ENCODE assay signal across 8 cellular contexts in the genomic region with DNA sequence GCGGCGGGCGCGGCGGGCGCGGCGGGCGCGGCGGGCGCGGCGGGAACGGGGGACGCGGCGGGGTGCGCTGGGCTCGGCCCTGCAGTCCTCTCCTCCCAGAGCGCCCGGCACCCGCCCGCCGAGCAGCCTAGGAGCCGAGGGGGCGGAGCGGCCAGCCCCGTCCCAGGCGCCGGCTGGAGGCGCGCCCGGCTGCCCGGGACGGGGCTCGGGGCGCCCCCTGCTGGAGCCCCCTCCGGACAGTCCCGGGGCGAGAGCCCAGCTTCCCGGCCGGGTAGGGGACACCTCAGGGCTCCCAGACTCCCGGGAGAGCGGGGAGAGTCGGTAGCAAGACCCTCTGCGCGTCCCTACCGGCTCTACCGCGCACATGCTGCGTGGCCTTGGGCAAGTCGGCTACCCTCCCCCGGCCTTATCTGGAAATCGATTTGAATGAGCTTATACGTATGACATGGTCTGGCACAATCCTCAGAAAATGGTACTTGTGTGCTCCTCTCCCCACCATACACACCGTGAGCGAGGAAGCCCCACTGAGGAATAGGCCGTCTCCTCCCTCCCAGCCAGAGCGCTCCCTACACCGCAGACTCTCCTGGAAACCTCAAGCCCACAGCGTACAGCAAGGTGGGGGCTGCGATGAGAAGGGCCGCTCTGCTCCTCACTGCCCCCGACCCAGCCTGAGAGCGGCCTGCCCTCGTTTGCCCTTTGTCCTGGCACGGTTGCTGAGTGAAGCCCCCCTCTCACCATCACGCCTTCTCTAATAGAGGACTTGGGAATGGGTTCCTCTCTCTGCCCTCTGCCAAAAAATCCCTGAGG. TPM values are rescaled to one million over a fixed set of nuclear protein-coding genes. Genes with fewer than 3 reads are reported as not detected.
DNase-seq lines count a peak whose midpoint lies in the region; ATAC-seq and TF ChIP-seq lines count a peak whose summit lies in the region.

TSS of gene DAPK2 (minus strand) at position 139 of the 807 bp plus-strand sequence. CDS start 6,224 bp downstream, outside the sequence.

- peaks cover 22% of the 10 kb centered on the region for H3K27me3 Mint-ChIP-seq in activated naive CD8-positive, alpha-beta T cell treated with anti-CD3 and anti-CD28 coated beads, Interleukin-2, amount 50 U/mL, for 24 hours

- POLR2A ChIA-PET in A673 (lab: Charles Lee; ENCODE audit: low non-redundant PET), result no interaction called here

- WGBS in HUES64, result 8% methylated on average over 67 of the region's 69 CpGs
- WGBS in heart left ventricle, 4 donors, result 7 to 19% (median 11%) methylated on average over 22 to 69 of the region's 69 CpGs
- 9 to 10% methylated on average over 23 to 28 of the region's 69 CpGs for WGBS in tibial nerve, 2 donors

- BruUV-seq in A673 (replicated peaks; lab: Mats Ljungman, UMichigan), result no TSS peak

- H3K9me3 Mint-ChIP-seq in activated naive CD8-positive, alpha-beta T cell treated with anti-CD3 and anti-CD28 coated beads, Interleukin-2, amount 50 U/mL, for 24 hours, result no peaks in the 10 kb centered on the region

- intact Hi-C loops in A673 (cut with micrococcal nuclease; ENCODE audit: unreplicated experiment) (loop anchor here (5.0 to 10.0 kb wide), 2 partner anchors 102 to 434 kb away; no protein-coding TSS in a partner anchor), heart left ventricle (cut with DNase I) (loop anchor here (2.0 to 10.0 kb wide), 16 partner anchors 52 to 294 kb away; partner anchors contain the start of gene HERC1 (in 2 of the 10))

- no peaks in the 10 kb centered on the region for H3K27me3 ChIP-seq in A673 (replicated peaks; ENCODE audit: insufficient read depth, low read depth, low read length, poor library complexity)
- peaks cover 48% of the 10 kb centered on the region for H3K27me3 ChIP-seq in HUES64 (ENCODE audit: insufficient read depth, low read length)
- H3K27me3 ChIP-seq in heart left ventricle, result no peaks in the 10 kb centered on the region
- peaks cover 0 to 12% of the 10 kb centered on the region in 2 donors for H3K27me3 ChIP-seq in tibial nerve

- H3K9ac ChIP-seq in HUES64 (ENCODE audit: low read depth, low read length), result peak within 1 kb of the TSS; percentile 39

- peak within 1 kb of the TSS; percentile 63 for H3K4me3 ChIP-seq in A673 (ENCODE audit: low read depth, low read length, poor library complexity, severe bottlenecking)
- H3K4me3 ChIP-seq in HUES64 (ENCODE audit: low read length), result peak within 1 kb of the TSS; percentile 60
- peak within 1 kb of the TSS; percentile 56 to 85 (median 72) for H3K4me3 ChIP-seq in heart left ventricle
- peak within 1 kb of the TSS; percentile 38 to 72 (median 44) for H3K4me3 ChIP-seq in tibial nerve

- H3K36me3 ChIP-seq in A673 (ENCODE audit: insufficient read depth, low read length, poor library complexity, severe bottlenecking) (no peaks in the 10 kb centered on the region), HUES64 (ENCODE audit: insufficient read depth, low read length) (no peaks in the 10 kb centered on the region), heart left ventricle (no peaks in the 10 kb centered on the region), tibial nerve (no peaks in the 10 kb centered on the region)

- ATAC-seq in GM18511 (IDR thresholded peaks at IDR 0.05; ENCODE audit: unreplicated experiment), result peak; percentile 69
- peak; percentile 93 for ATAC-seq in activated naive CD8-positive, alpha-beta T cell treated with anti-CD3 and anti-CD28 coated beads, Interleukin-2, amount 50 U/mL, for 24 hours
- peak; percentile 60 to 91 (median 86) for ATAC-seq in heart left ventricle

- TF ChIP-seq EP300 in tibial nerve (IDR thresholded peaks at IDR 0.05), result no peak

- TF ChIP-seq CTCF in A673 (conservative IDR thresholded peaks at IDR 0.05; ENCODE audit: low read depth, low read length) (peak; percentile 70), heart left ventricle (IDR thresholded peaks at IDR 0.05) (peak; percentile 61 to 94 (median 87)), tibial nerve (IDR thresholded peaks at IDR 0.05) (peak; percentile 71 to 91 (median 82))

- no peaks in the 10 kb centered on the region for H3K36me3 Mint-ChIP-seq in activated naive CD8-positive, alpha-beta T cell treated with anti-CD3 and anti-CD28 coated beads, Interleukin-2, amount 50 U/mL, for 24 hours (ENCODE audit: low read depth)

- CTCF ChIA-PET in A673 (lab: Charles Lee), result interaction anchor here (0.6 to 1.8 kb wide), 12 partner anchors 9 to 580 kb away, joined by 3 to 8 read pairs (median 3); partner anchors contain the start of gene CIAO2A

- no peaks in the 10 kb centered on the region for H3K9me3 ChIP-seq in A673 (ENCODE audit: low read depth, low read length, poor library complexity, severe bottlenecking)
- H3K9me3 ChIP-seq in HUES64 (ENCODE audit: insufficient read depth, low read depth, low read length), result no peaks in the 10 kb centered on the region
- H3K9me3 ChIP-seq in heart left ventricle, result no peaks in the 10 kb centered on the region
- H3K9me3 ChIP-seq in tibial nerve, result no peaks in the 10 kb centered on the region

- TF ChIP-seq POLR2A in heart left ventricle (IDR thresholded peaks at IDR 0.05) (no peak), tibial nerve (IDR thresholded peaks at IDR 0.05) (peak in 1 of 2 donors; percentile 9)

- H3K27ac Mint-ChIP-seq in activated naive CD8-positive, alpha-beta T cell treated with anti-CD3 and anti-CD28 coated beads, Interleukin-2, amount 50 U/mL, for 24 hours, result peak within 1 kb of the TSS; percentile 55

- peak within 1 kb of the TSS; percentile 76 for H3K4me3 Mint-ChIP-seq in activated naive CD8-positive, alpha-beta T cell treated with anti-CD3 and anti-CD28 coated beads, Interleukin-2, amount 50 U/mL, for 24 hours

- H3K27ac ChIP-seq in A673 (ENCODE audit: low read depth, low read length, poor library complexity, severe bottlenecking) (no peak within 1 kb of the TSS), HUES64 (ENCODE audit: low read depth, low read length) (no peak within 1 kb of the TSS), heart left ventricle (peak within 1 kb of the TSS in 11 of 12 donors; percentile 60 to 88 (median 80)), tibial nerve (peak within 1 kb of the TSS in 3 of 4 donors; percentile 52 to 81 (median 78))

- DNase-seq in A673 (ENCODE audit: low spot score) (peak; percentile 83), T follicular helper cell (ENCODE audit: low read depth) (peak; percentile 37), heart left ventricle (peak; percentile 75 to 90 (median 84)), pons (ENCODE audit: low spot score) (peak; percentile 74), tibial nerve (ENCODE audit: low spot score in 2 of 2) (peak; percentile 35)
- peak; percentile 74 for DNase-seq in activated naive CD8-positive, alpha-beta T cell treated with anti-CD3 and anti-CD28 coated beads, Interleukin-2, amount 50 U/mL, for 24 hours

- peaks cover 6% of the 10 kb centered on the region for H3K4me1 ChIP-seq in A673 (ENCODE audit: insufficient read depth, low read length, poor library complexity, severe bottlenecking)
- no peaks in the 10 kb centered on the region; the same call in 1 of the 2 replicates for H3K4me1 ChIP-seq in HUES64 (ENCODE audit: insufficient read depth, low read length)
- H3K4me1 ChIP-seq in heart left ventricle, result peaks cover 0 to 63% (median 29%) of the 10 kb centered on the region in 12 donors
- H3K4me1 ChIP-seq in tibial nerve, result peaks cover 0 to 35% (median 9%) of the 10 kb centered on the region in 4 donors

- peaks cover 22% of the 10 kb centered on the region for H3K4me1 Mint-ChIP-seq in activated naive CD8-positive, alpha-beta T cell treated with anti-CD3 and anti-CD28 coated beads, Interleukin-2, amount 50 U/mL, for 24 hours

RNA-seq across cellular contexts. Expression of gene DAPK2, which starts in this region (rescaled TPM):
- total RNA-seq in A673 (2021) (15.7 and 19.2 TPM in 2 replicates), heart left ventricle (10 to 100 TPM; 20.4 to 56.2 (median 26.4) TPM), tibial nerve (10 to 100 TPM; 28.9 to 75.9 (median 56.7) TPM)
- 1.6 TPM for polyA plus RNA-seq in HUES64 (2013, experiment 1 of 2)
- 2.2 TPM for polyA plus RNA-seq in HUES64 (2013, experiment 2 of 2)
- polyA plus RNA-seq in heart left ventricle, result 10 to 100 TPM; 24.6 to 30.9 TPM

Comparison
In these comparisons a context has a peak if more than half of its experiments do, and no peak if none do; other contexts are left out.
1. H3K27ac ChIP-seq: peak in heart left ventricle (11 of 12) and tibial nerve (3 of 4); none in A673 (single experiment) and HUES64 (single experiment).
2. Peak in every context shown above with its lines, with median percentiles within 50 percentile points of each other: DNase-seq, H3K4me3 ChIP-seq, CTCF ChIP-seq and ATAC-seq.